11 cellular contexts compared by ENCODE assay signal in genomic region chr6:30600576-30600975, GRCh38. TPM values are rescaled to one million over a fixed set of nuclear protein-coding genes. Genes with fewer than 3 reads are reported as not detected.
DNase-seq lines count a peak whose midpoint lies in the region; ATAC-seq and TF ChIP-seq lines count a peak whose summit lies in the region.
"Had no signal": no experiment of that assay in that cellular context is flagged by ENCODE, and none has a peak within 500 bp of the region (broad histone marks: within the 10 kb centered on the region; RNA-seq: fewer than 3 reads in every experiment).

No MANE protein-coding gene starts in this region.

- no peak for TF ChIP-seq CTCF in adrenal gland (IDR thresholded peaks at IDR 0.05)
- no peak for TF ChIP-seq CTCF in osteocyte (IDR thresholded peaks at IDR 0.05)

- H3K27ac Mint-ChIP-seq in activated T-cell treated with anti-CD3 and anti-CD28 coated beads, Interleukin-2, amount 50 U/mL, for 24 hours: peak overlapping the region; percentile 57
- no peak overlapping the region for H3K27ac Mint-ChIP-seq in activated T-cell treated with anti-CD3 and anti-CD28 coated beads, Interleukin-2, amount 50 U/mL, for 72 hours
- H3K27ac Mint-ChIP-seq in osteocyte (ENCODE audit: unreplicated experiment): peak overlapping the region; percentile 32
- H3K27ac Mint-ChIP-seq: B cell had no signal

- H3K4me1 Mint-ChIP-seq in activated T-cell treated with anti-CD3 and anti-CD28 coated beads, Interleukin-2, amount 50 U/mL, for 24 hours (ENCODE audit: low read depth): peaks cover 21% of the 10 kb centered on the region
- peaks cover 28% of the 10 kb centered on the region for H3K4me1 Mint-ChIP-seq in activated T-cell treated with anti-CD3 and anti-CD28 coated beads, Interleukin-2, amount 50 U/mL, for 72 hours (ENCODE audit: low read depth)
- H3K4me1 Mint-ChIP-seq in osteocyte (ENCODE audit: unreplicated experiment): peaks cover 6% of the 10 kb centered on the region

- no peaks in the 10 kb centered on the region for H3K9me3 Mint-ChIP-seq in activated T-cell treated with anti-CD3 and anti-CD28 coated beads, Interleukin-2, amount 50 U/mL, for 24 hours
- no peaks in the 10 kb centered on the region for H3K9me3 Mint-ChIP-seq in activated T-cell treated with anti-CD3 and anti-CD28 coated beads, Interleukin-2, amount 50 U/mL, for 72 hours
- no peaks in the 10 kb centered on the region for H3K9me3 Mint-ChIP-seq in osteocyte (ENCODE audit: unreplicated experiment)
- H3K9me3 Mint-ChIP-seq: activated CD4-positive, alpha-beta memory T cell treated with anti-CD3 and anti-CD28 coated beads, Interleukin-2, amount 10 ng/mL, durations not matched to agents 7 days and 5 days had no signal

- peaks cover 0 to 53% of the 10 kb centered on the region in 2 donors for H3K36me3 ChIP-seq in adrenal gland (replicated peaks in 1 of 2)

- peaks cover 88% of the 10 kb centered on the region for H3K36me3 Mint-ChIP-seq in activated T-cell treated with anti-CD3 and anti-CD28 coated beads, Interleukin-2, amount 50 U/mL, for 24 hours (ENCODE audit: low read depth)
- H3K36me3 Mint-ChIP-seq in activated T-cell treated with anti-CD3 and anti-CD28 coated beads, Interleukin-2, amount 50 U/mL, for 72 hours (ENCODE audit: insufficient read depth in 2 of 2): peaks cover 9 to 22% of the 10 kb centered on the region in 2 donors
- peaks cover 30% of the 10 kb centered on the region for H3K36me3 Mint-ChIP-seq in osteocyte (ENCODE audit: unreplicated experiment)

- 70 to 80% (median 76%) methylated on average over 10 of the region's 10 CpGs for WGBS in adrenal gland, 4 donors

- no peaks in the 10 kb centered on the region for H3K27me3 ChIP-seq in adrenal gland

- ATAC-seq in activated T-cell treated with anti-CD3 and anti-CD28 coated beads, Interleukin-2, amount 50 U/mL, for 72 hours (replicated peaks in 1 of 2): no peak

- DNase-seq in activated T-cell treated with anti-CD3 and anti-CD28 coated beads, Interleukin-2, amount 50 U/mL, for 24 hours: no peak
- no peak for DNase-seq in activated T-cell treated with anti-CD3 and anti-CD28 coated beads, Interleukin-2, amount 50 U/mL, for 72 hours
- DNase-seq in adrenal gland (peak in 5 of 7 donors; percentile 33 to 69 (median 51)), osteocyte (ENCODE audit: extremely low spot score, unreplicated experiment) (no peak), SHP77 (lab: John Stamatoyannopoulos, UW) (no peak), MV-4-11 (lab: John Stamatoyannopoulos, UW) (no peak)
- DNase-seq: activated CD4-positive, alpha-beta memory T cell treated with anti-CD3 and anti-CD28 coated beads, Interleukin-2, amount 10 ng/mL, durations not matched to agents 7 days and 5 days; NCI-H446; stimulated activated CD4-positive, alpha-beta T cell treated with anti-CD3 and anti-CD28 coated beads, Interleukin-4, amount 100 ng/mL, for 24 hours had no signal

- no peak overlapping the region for H3K27ac ChIP-seq in adrenal gland
- H3K27ac ChIP-seq: thoracic aorta had no signal

- H3K27me3 Mint-ChIP-seq in activated T-cell treated with anti-CD3 and anti-CD28 coated beads, Interleukin-2, amount 50 U/mL, for 24 hours: no peaks in the 10 kb centered on the region
- H3K27me3 Mint-ChIP-seq in activated T-cell treated with anti-CD3 and anti-CD28 coated beads, Interleukin-2, amount 50 U/mL, for 72 hours (ENCODE audit: low read depth): no peaks in the 10 kb centered on the region
- no peaks in the 10 kb centered on the region for H3K27me3 Mint-ChIP-seq in osteocyte (ENCODE audit: unreplicated experiment)
- H3K27me3 Mint-ChIP-seq: activated CD4-positive, alpha-beta memory T cell treated with anti-CD3 and anti-CD28 coated beads, Interleukin-2, amount 10 ng/mL, durations not matched to agents 7 days and 5 days; B cell had no signal

- no peak for TF ChIP-seq POLR2A in adrenal gland (IDR thresholded peaks at IDR 0.05)

- intact Hi-C loops in adrenal gland (cut with DNase I): no loop called here

- H3K4me3 Mint-ChIP-seq in activated T-cell treated with anti-CD3 and anti-CD28 coated beads, Interleukin-2, amount 50 U/mL, for 24 hours: no peak overlapping the region
- H3K4me3 Mint-ChIP-seq in activated T-cell treated with anti-CD3 and anti-CD28 coated beads, Interleukin-2, amount 50 U/mL, for 72 hours: no peak overlapping the region
- H3K4me3 Mint-ChIP-seq in osteocyte (ENCODE audit: unreplicated experiment): no peak overlapping the region
- H3K4me3 Mint-ChIP-seq: activated CD4-positive, alpha-beta memory T cell treated with anti-CD3 and anti-CD28 coated beads, Interleukin-2, amount 10 ng/mL, durations not matched to agents 7 days and 5 days; B cell had no signal

- no peak overlapping the region for H3K4me3 ChIP-seq in adrenal gland
- H3K4me3 ChIP-seq: thoracic aorta had no signal

- H3K4me1 ChIP-seq in adrenal gland (replicated peaks in 1 of 2): no peaks in the 10 kb centered on the region

- H3K9me3 ChIP-seq in adrenal gland (replicated peaks in 1 of 3): no peaks in the 10 kb centered on the region
- H3K9me3 ChIP-seq: thoracic aorta had no signal

RNA-seq across cellular contexts. Expression of gene PPP1R10, which starts 16.5 kb away (rescaled TPM):
- total RNA-seq in activated T-cell treated with anti-CD3 and anti-CD28 coated beads, Interleukin-2, amount 50 U/mL, for 72 hours: 100 to 1,000 TPM; 138 to 154 TPM
- 100 to 1,000 TPM in 1 of 8 donors, 10 to 100 TPM in 7; 33.3 to 102 (median 72.0) TPM for total RNA-seq in adrenal gland
- polyA plus RNA-seq in adrenal gland: 10 to 100 TPM; 28.8 to 99.1 (median 61.1) TPM
- total RNA-seq in osteocyte: 82.1 and 87.6 TPM in 2 replicates

RNA-seq across cellular contexts. Expression of gene MRPS18B, which starts 17.1 kb away (rescaled TPM):
- 100 to 1,000 TPM; 109 to 132 TPM for total RNA-seq in activated T-cell treated with anti-CD3 and anti-CD28 coated beads, Interleukin-2, amount 50 U/mL, for 72 hours
- total RNA-seq in adrenal gland (100 to 1,000 TPM in 1 of 8 donors, 10 to 100 TPM in 7; 51.0 to 105 (median 74.8) TPM), osteocyte (36.6 and 39.2 TPM in 2 replicates)
- 10 to 100 TPM; 43.0 to 90.5 (median 48.5) TPM for polyA plus RNA-seq in adrenal gland

RNA-seq across cellular contexts. Expression of gene ATAT1, which starts 26.1 kb away (rescaled TPM):
- 10 to 100 TPM in 1 of 2 donors, 1 to 10 TPM in 1; 8.3 to 14.2 TPM for total RNA-seq in activated T-cell treated with anti-CD3 and anti-CD28 coated beads, Interleukin-2, amount 50 U/mL, for 72 hours
- total RNA-seq in adrenal gland (10 to 100 TPM in 1 of 8 donors, 1 to 10 TPM in 6, under 1 TPM in 1; 0.78 to 10.1 (median 5.9) TPM), osteocyte (17.3 and 20.0 TPM in 2 replicates)
- 10 to 100 TPM; 10.1 to 16.3 (median 13.0) TPM for polyA plus RNA-seq in adrenal gland

RNA-seq across cellular contexts. Expression of gene ABCF1, which starts 29.3 kb away (rescaled TPM):
- 10 to 100 TPM; 64.6 to 68.1 TPM for total RNA-seq in activated T-cell treated with anti-CD3 and anti-CD28 coated beads, Interleukin-2, amount 50 U/mL, for 72 hours
- total RNA-seq in adrenal gland: 10 to 100 TPM; 24.6 to 53.1 (median 36.2) TPM
- 10 to 100 TPM; 18.7 to 75.2 (median 41.3) TPM for polyA plus RNA-seq in adrenal gland
- 63.8 and 70.5 TPM in 2 replicates for total RNA-seq in osteocyte

RNA-seq across cellular contexts. Expression of gene PRR3, which starts 43.5 kb away (rescaled TPM):
- 10 to 100 TPM; 23.0 to 31.8 TPM for total RNA-seq in activated T-cell treated with anti-CD3 and anti-CD28 coated beads, Interleukin-2, amount 50 U/mL, for 72 hours
- total RNA-seq in adrenal gland (10 to 100 TPM in 4 of 8 donors, 1 to 10 TPM in 4; 1.8 to 14.7 (median 9.7) TPM), osteocyte (12.1 and 17.1 TPM in 2 replicates)
- 10 to 100 TPM; 20.3 to 25.5 (median 22.8) TPM for polyA plus RNA-seq in adrenal gland

Comparison
In these comparisons a context has a peak if more than half of its experiments do, and no peak if none do; other contexts are left out.
1. DNase-seq: peak in adrenal gland (5 of 7); none in activated T-cell treated with anti-CD3 and anti-CD28 coated beads, Interleukin-2, amount 50 U/mL, for 24 hours (single experiment), activated T-cell treated with anti-CD3 and anti-CD28 coated beads, Interleukin-2, amount 50 U/mL, for 72 hours (0 of 2), osteocyte (single experiment), SHP77 (0 of 2) and MV-4-11 (single experiment).